12 cellular contexts compared by ENCODE assay signal in genomic region chr3:39138804-39139415, GRCh38. TPM values are rescaled to one million over a fixed set of nuclear protein-coding genes. Genes with fewer than 3 reads are reported as not detected.
DNase-seq lines count a peak whose midpoint lies in the region; ATAC-seq and TF ChIP-seq lines count a peak whose summit lies in the region.
"Had no signal": no experiment of that assay in that cellular context is flagged by ENCODE, and none has a peak within 500 bp of the region (broad histone marks: within the 10 kb centered on the region; RNA-seq: fewer than 3 reads in every experiment).

No MANE protein-coding gene starts in this region.

- H3K27me3 ChIP-seq in heart left ventricle, result no peaks in the 10 kb centered on the region

- peaks cover 47% of the 10 kb centered on the region for H3K36me3 Mint-ChIP-seq in activated CD4-positive, alpha-beta T cell treated with anti-CD3 and anti-CD28 coated beads, Interleukin-2, amount 10 ng/mL, durations not matched to agents 24 days and 14 days (ENCODE audit: low read depth)
- H3K36me3 Mint-ChIP-seq in activated CD4-positive, alpha-beta T cell treated with anti-CD3 and anti-CD28 coated beads, Interleukin-2, amount 10 ng/mL, durations not matched to agents 7 days and 5 days (ENCODE audit: low read depth), result peaks cover 21% of the 10 kb centered on the region
- H3K36me3 Mint-ChIP-seq in activated T-cell treated with anti-CD3 and anti-CD28 coated beads, Interleukin-2, amount 50 U/mL, for 72 hours (ENCODE audit: insufficient read depth in 2 of 2), result peaks cover 2 to 10% of the 10 kb centered on the region in 2 donors
- peaks cover 18 to 49% of the 10 kb centered on the region in 2 donors for H3K36me3 Mint-ChIP-seq in stimulated activated naive B cell treated with anti-CD40 and anti-IgM and Interleukin-4, amounts not matched to agents 10 μg/mL and 1 μg/mL and 100 μg/mL, for 72 hours
- peaks cover 37% of the 10 kb centered on the region for H3K36me3 Mint-ChIP-seq in endothelial cell (ENCODE audit: low read depth, unreplicated experiment)

- peaks cover 9 to 49% (median 33%) of the 10 kb centered on the region in 9 donors for H3K36me3 ChIP-seq in heart left ventricle

- no peaks in the 10 kb centered on the region for H3K9me3 Mint-ChIP-seq in activated CD4-positive, alpha-beta T cell treated with anti-CD3 and anti-CD28 coated beads, Interleukin-2, amount 10 ng/mL, durations not matched to agents 24 days and 14 days
- no peaks in the 10 kb centered on the region for H3K9me3 Mint-ChIP-seq in activated CD4-positive, alpha-beta T cell treated with anti-CD3 and anti-CD28 coated beads, Interleukin-2, amount 10 ng/mL, durations not matched to agents 7 days and 5 days
- no peaks in the 10 kb centered on the region for H3K9me3 Mint-ChIP-seq in activated T-cell treated with anti-CD3 and anti-CD28 coated beads, Interleukin-2, amount 50 U/mL, for 72 hours
- no peaks in the 10 kb centered on the region for H3K9me3 Mint-ChIP-seq in stimulated activated naive B cell treated with anti-CD40 and anti-IgM and Interleukin-4, amounts not matched to agents 10 μg/mL and 1 μg/mL and 100 μg/mL, for 72 hours
- H3K9me3 Mint-ChIP-seq in endothelial cell (ENCODE audit: unreplicated experiment), result no peaks in the 10 kb centered on the region

- TF ChIP-seq POLR2A in heart left ventricle (IDR thresholded peaks at IDR 0.05), result no peak

- WGBS in heart left ventricle, 4 donors, result 68 to 88% (median 72%) methylated on average over 6 to 7 of the region's 7 CpGs

- H3K4me1 Mint-ChIP-seq in activated CD4-positive, alpha-beta T cell treated with anti-CD3 and anti-CD28 coated beads, Interleukin-2, amount 10 ng/mL, durations not matched to agents 24 days and 14 days, result peaks cover 26% of the 10 kb centered on the region
- peaks cover 16% of the 10 kb centered on the region for H3K4me1 Mint-ChIP-seq in activated CD4-positive, alpha-beta T cell treated with anti-CD3 and anti-CD28 coated beads, Interleukin-2, amount 10 ng/mL, durations not matched to agents 7 days and 5 days
- H3K4me1 Mint-ChIP-seq in activated T-cell treated with anti-CD3 and anti-CD28 coated beads, Interleukin-2, amount 50 U/mL, for 72 hours (ENCODE audit: low read depth), result peaks cover 38% of the 10 kb centered on the region
- H3K4me1 Mint-ChIP-seq in stimulated activated naive B cell treated with anti-CD40 and anti-IgM and Interleukin-4, amounts not matched to agents 10 μg/mL and 1 μg/mL and 100 μg/mL, for 72 hours, result peaks cover 37 to 64% of the 10 kb centered on the region in 2 donors
- H3K4me1 Mint-ChIP-seq in endothelial cell (ENCODE audit: unreplicated experiment), result peaks cover 49% of the 10 kb centered on the region

- ATAC-seq in activated T-cell treated with anti-CD3 and anti-CD28 coated beads, Interleukin-2, amount 50 U/mL, for 72 hours (replicated peaks in 1 of 2), result peak; percentile 32 to 58
- peak; percentile 46 to 54 (median 48) for ATAC-seq in heart left ventricle
- peak; percentile 74 to 75 for ATAC-seq in stimulated activated naive B cell treated with anti-CD40 and anti-IgM and Interleukin-4, amounts not matched to agents 10 μg/mL and 1 μg/mL and 100 μg/mL, for 72 hours (replicated peaks)
- ATAC-seq: sciatic nerve had no signal

- H3K27ac ChIP-seq in heart left ventricle, result peak overlapping the region in 1 of 12 donors; percentile 34
- H3K27ac ChIP-seq: SK-N-MC had no signal

- CTCF ChIA-PET in activated CD4-positive, alpha-beta T cell treated with anti-CD3 and anti-CD28 coated beads, Interleukin-2, amount 10 ng/mL, durations not matched to agents 7 days and 5 days (lab: Charles Lee), result interaction anchor here (0.6 to 1.0 kb wide), 2 partner anchors 9 to 95 kb away, joined by 3 read pairs; no protein-coding TSS in a partner anchor

- no peaks in the 10 kb centered on the region for H3K27me3 Mint-ChIP-seq in activated CD4-positive, alpha-beta T cell treated with anti-CD3 and anti-CD28 coated beads, Interleukin-2, amount 10 ng/mL, durations not matched to agents 24 days and 14 days
- no peaks in the 10 kb centered on the region for H3K27me3 Mint-ChIP-seq in activated CD4-positive, alpha-beta T cell treated with anti-CD3 and anti-CD28 coated beads, Interleukin-2, amount 10 ng/mL, durations not matched to agents 7 days and 5 days
- no peaks in the 10 kb centered on the region for H3K27me3 Mint-ChIP-seq in activated T-cell treated with anti-CD3 and anti-CD28 coated beads, Interleukin-2, amount 50 U/mL, for 72 hours (ENCODE audit: low read depth)
- H3K27me3 Mint-ChIP-seq in stimulated activated naive B cell treated with anti-CD40 and anti-IgM and Interleukin-4, amounts not matched to agents 10 μg/mL and 1 μg/mL and 100 μg/mL, for 72 hours, result no peaks in the 10 kb centered on the region
- H3K27me3 Mint-ChIP-seq in endothelial cell (ENCODE audit: unreplicated experiment), result peaks cover 14% of the 10 kb centered on the region

- peaks cover 32 to 86% (median 50%) of the 10 kb centered on the region in 12 donors for H3K4me1 ChIP-seq in heart left ventricle

- H3K4me3 Mint-ChIP-seq in activated CD4-positive, alpha-beta T cell treated with anti-CD3 and anti-CD28 coated beads, Interleukin-2, amount 10 ng/mL, durations not matched to agents 24 days and 14 days, result no peak overlapping the region
- H3K4me3 Mint-ChIP-seq in activated CD4-positive, alpha-beta T cell treated with anti-CD3 and anti-CD28 coated beads, Interleukin-2, amount 10 ng/mL, durations not matched to agents 7 days and 5 days, result no peak overlapping the region
- H3K4me3 Mint-ChIP-seq in activated T-cell treated with anti-CD3 and anti-CD28 coated beads, Interleukin-2, amount 50 U/mL, for 72 hours, result peak overlapping the region in 1 of 2 donors; percentile 20
- H3K4me3 Mint-ChIP-seq in stimulated activated naive B cell treated with anti-CD40 and anti-IgM and Interleukin-4, amounts not matched to agents 10 μg/mL and 1 μg/mL and 100 μg/mL, for 72 hours, result peak overlapping the region in 1 of 2 donors; percentile 14
- H3K4me3 Mint-ChIP-seq in endothelial cell (ENCODE audit: unreplicated experiment), result no peak overlapping the region

- peak overlapping the region; percentile 60 for H3K27ac Mint-ChIP-seq in activated CD4-positive, alpha-beta T cell treated with anti-CD3 and anti-CD28 coated beads, Interleukin-2, amount 10 ng/mL, durations not matched to agents 24 days and 14 days
- H3K27ac Mint-ChIP-seq in activated CD4-positive, alpha-beta T cell treated with anti-CD3 and anti-CD28 coated beads, Interleukin-2, amount 10 ng/mL, durations not matched to agents 7 days and 5 days, result no peak overlapping the region
- H3K27ac Mint-ChIP-seq in activated T-cell treated with anti-CD3 and anti-CD28 coated beads, Interleukin-2, amount 50 U/mL, for 72 hours, result no peak overlapping the region
- H3K27ac Mint-ChIP-seq in stimulated activated naive B cell treated with anti-CD40 and anti-IgM and Interleukin-4, amounts not matched to agents 10 μg/mL and 1 μg/mL and 100 μg/mL, for 72 hours, result peak overlapping the region; percentile 79
- no peak overlapping the region for H3K27ac Mint-ChIP-seq in endothelial cell (ENCODE audit: unreplicated experiment)

- intact Hi-C loops in activated CD4-positive, alpha-beta T cell treated with anti-CD3 and anti-CD28 coated beads, Interleukin-2, amount 10 ng/mL, durations not matched to agents 24 days and 14 days (cut with micrococcal nuclease), result no loop called here
- intact Hi-C loops in heart left ventricle (cut with DNase I), result loop anchor here in 5 of 10 donors (5.0 to 10.0 kb wide), 3 partner anchors 38 to 46 kb away; no protein-coding TSS in a partner anchor

- POLR2A ChIA-PET in activated CD4-positive, alpha-beta T cell treated with anti-CD3 and anti-CD28 coated beads, Interleukin-2, amount 10 ng/mL, durations not matched to agents 7 days and 5 days (lab: Charles Lee), result no interaction called here

- TF ChIP-seq CTCF in heart left ventricle (IDR thresholded peaks at IDR 0.05) (no peak), endothelial cell (IDR thresholded peaks at IDR 0.05; ENCODE audit: unreplicated experiment) (no peak)

- no peak overlapping the region for H3K4me3 ChIP-seq in heart left ventricle
- H3K4me3 ChIP-seq: SK-N-MC had no signal

- H3K9me3 ChIP-seq in heart left ventricle, result no peaks in the 10 kb centered on the region

- no peak for DNase-seq in activated CD4-positive, alpha-beta T cell treated with anti-CD3 and anti-CD28 coated beads, Interleukin-2, amount 10 ng/mL, durations not matched to agents 24 days and 14 days
- DNase-seq in activated CD4-positive, alpha-beta T cell treated with anti-CD3 and anti-CD28 coated beads, Interleukin-2, amount 10 ng/mL, durations not matched to agents 7 days and 5 days, result no peak
- no peak for DNase-seq in activated T-cell treated with anti-CD3 and anti-CD28 coated beads, Interleukin-2, amount 50 U/mL, for 72 hours
- DNase-seq in heart left ventricle, result peak in 4 of 5 donors; percentile 65 to 83 (median 74)
- DNase-seq in stimulated activated naive B cell treated with anti-CD40 and anti-IgM and Interleukin-4, amounts not matched to agents 10 μg/mL and 1 μg/mL and 100 μg/mL, for 72 hours, result no peak
- DNase-seq in HPDE6-E6E7 (ENCODE audit: extremely low spot score), result no peak
- no peak for DNase-seq in endothelial cell (ENCODE audit: low spot score)
- no peak for DNase-seq in activated CD4-positive, alpha-beta T cell treated with anti-CD3 and anti-CD28 coated beads for 48 hours
- DNase-seq: kidney; stimulated activated CD8-positive, alpha-beta memory T cell treated with anti-CD3 and anti-CD28 coated beads, Interleukin-4, amount 100 ng/mL, for 48 hours had no signal

RNA-seq across cellular contexts. Expression of gene CSRNP1, which starts 14.5 kb away (rescaled TPM):
- 40.5 and 43.1 TPM in 2 replicates for total RNA-seq in activated CD4-positive, alpha-beta T cell treated with anti-CD3 and anti-CD28 coated beads, Interleukin-2, amount 10 ng/mL, durations not matched to agents 24 days and 14 days
- total RNA-seq in activated CD4-positive, alpha-beta T cell treated with anti-CD3 and anti-CD28 coated beads, Interleukin-2, amount 10 ng/mL, durations not matched to agents 7 days and 5 days, result 10 to 100 TPM; 13.4 to 13.6 TPM
- total RNA-seq in activated T-cell treated with anti-CD3 and anti-CD28 coated beads, Interleukin-2, amount 50 U/mL, for 72 hours, result 10 to 100 TPM; 68.7 to 81.3 TPM
- total RNA-seq in heart left ventricle (10 to 100 TPM in 7 of 9 donors, 1 to 10 TPM in 2; 5.3 to 27.3 (median 17.2) TPM), endothelial cell (ENCODE audit: unreplicated experiment) (20.8 TPM)
- 10 to 100 TPM in 1 of 2 donors, 1 to 10 TPM in 1; 9.3 to 40.3 TPM for polyA plus RNA-seq in heart left ventricle

RNA-seq across cellular contexts. Expression of gene TTC21A, which starts 31.4 kb away (rescaled TPM):
- 0.54 and 0.89 TPM in 2 replicates for total RNA-seq in activated CD4-positive, alpha-beta T cell treated with anti-CD3 and anti-CD28 coated beads, Interleukin-2, amount 10 ng/mL, durations not matched to agents 24 days and 14 days
- total RNA-seq in activated CD4-positive, alpha-beta T cell treated with anti-CD3 and anti-CD28 coated beads, Interleukin-2, amount 10 ng/mL, durations not matched to agents 7 days and 5 days, result 1 to 10 TPM; 3.8 to 5.1 TPM
- 1 to 10 TPM; 2.0 to 2.2 TPM for total RNA-seq in activated T-cell treated with anti-CD3 and anti-CD28 coated beads, Interleukin-2, amount 50 U/mL, for 72 hours
- 1 to 10 TPM in 7 of 9 donors, under 1 TPM in 2; 0.83 to 4.8 (median 2.0) TPM for total RNA-seq in heart left ventricle
- polyA plus RNA-seq in heart left ventricle, result 1 to 10 TPM in 1 of 2 donors, under 1 TPM in 1; 0.72 to 1.9 TPM
- total RNA-seq in endothelial cell (ENCODE audit: unreplicated experiment), result 41.7 TPM

RNA-seq across cellular contexts. Expression of gene GORASP1, which starts 31.5 kb away (rescaled TPM):
- total RNA-seq in activated CD4-positive, alpha-beta T cell treated with anti-CD3 and anti-CD28 coated beads, Interleukin-2, amount 10 ng/mL, durations not matched to agents 24 days and 14 days, result 31.5 and 32.1 TPM in 2 replicates
- 10 to 100 TPM; 31.6 to 33.7 TPM for total RNA-seq in activated CD4-positive, alpha-beta T cell treated with anti-CD3 and anti-CD28 coated beads, Interleukin-2, amount 10 ng/mL, durations not matched to agents 7 days and 5 days
- total RNA-seq in activated T-cell treated with anti-CD3 and anti-CD28 coated beads, Interleukin-2, amount 50 U/mL, for 72 hours, result 10 to 100 TPM; 20.0 to 24.5 TPM
- total RNA-seq in heart left ventricle, result 10 to 100 TPM; 35.3 to 52.5 (median 42.3) TPM
- 10 to 100 TPM; 19.9 to 43.3 TPM for polyA plus RNA-seq in heart left ventricle
- total RNA-seq in endothelial cell (ENCODE audit: unreplicated experiment), result 130 TPM

RNA-seq across cellular contexts. Expression of gene XIRP1, which starts 53.5 kb away (rescaled TPM):
- total RNA-seq in activated CD4-positive, alpha-beta T cell treated with anti-CD3 and anti-CD28 coated beads, Interleukin-2, amount 10 ng/mL, durations not matched to agents 24 days and 14 days, result 2.7 and 2.9 TPM in 2 replicates
- not detected for total RNA-seq in activated CD4-positive, alpha-beta T cell treated with anti-CD3 and anti-CD28 coated beads, Interleukin-2, amount 10 ng/mL, durations not matched to agents 7 days and 5 days
- total RNA-seq in activated T-cell treated with anti-CD3 and anti-CD28 coated beads, Interleukin-2, amount 50 U/mL, for 72 hours, result under 1 TPM; 0.09 to 0.10 TPM
- total RNA-seq in heart left ventricle, result 1,000 to 10,000 TPM in 1 of 9 donors, 100 to 1,000 TPM in 8; 293 to 1,122 (median 530) TPM
- 100 to 1,000 TPM; 496 to 675 TPM for polyA plus RNA-seq in heart left ventricle
- total RNA-seq in endothelial cell (ENCODE audit: unreplicated experiment), result 0.21 TPM

Comparison
In these comparisons a context has a peak if more than half of its experiments do, and no peak if none do; other contexts are left out.
1. H3K27ac Mint-ChIP-seq: peak in activated CD4-positive, alpha-beta T cell treated with anti-CD3 and anti-CD28 coated beads, Interleukin-2, amount 10 ng/mL, durations not matched to agents 24 days and 14 days (single experiment) and stimulated activated naive B cell treated with anti-CD40 and anti-IgM and Interleukin-4, amounts not matched to agents 10 μg/mL and 1 μg/mL and 100 μg/mL, for 72 hours (single experiment); none in activated CD4-positive, alpha-beta T cell treated with anti-CD3 and anti-CD28 coated beads, Interleukin-2, amount 10 ng/mL, durations not matched to agents 7 days and 5 days (single experiment), activated T-cell treated with anti-CD3 and anti-CD28 coated beads, Interleukin-2, amount 50 U/mL, for 72 hours (single experiment) and endothelial cell (single experiment).
2. DNase-seq: peak in heart left ventricle (4 of 5); none in activated CD4-positive, alpha-beta T cell treated with anti-CD3 and anti-CD28 coated beads, Interleukin-2, amount 10 ng/mL, durations not matched to agents 24 days and 14 days (single experiment), activated CD4-positive, alpha-beta T cell treated with anti-CD3 and anti-CD28 coated beads, Interleukin-2, amount 10 ng/mL, durations not matched to agents 7 days and 5 days (single experiment), activated T-cell treated with anti-CD3 and anti-CD28 coated beads, Interleukin-2, amount 50 U/mL, for 72 hours (0 of 2), stimulated activated naive B cell treated with anti-CD40 and anti-IgM and Interleukin-4, amounts not matched to agents 10 μg/mL and 1 μg/mL and 100 μg/mL, for 72 hours (single experiment), HPDE6-E6E7 (single experiment), endothelial cell (single experiment) and activated CD4-positive, alpha-beta T cell treated with anti-CD3 and anti-CD28 coated beads for 48 hours (single experiment).
3. Peak in every context shown above with its lines, with median percentiles within 50 percentile points of each other: ATAC-seq.